28 cellular contexts compared by ENCODE assay signal in genomic region chr21:38148046-38148445, GRCh38.
DNase-seq lines count a peak whose midpoint lies in the region; ATAC-seq, FAIRE-seq and TF ChIP-seq lines count a peak whose summit lies in the region.
"Had no signal": no experiment of that assay in that cellular context is flagged by ENCODE, and none has a peak within 500 bp of the region (broad histone marks: within the 10 kb centered on the region; RNA-seq: fewer than 3 reads in every experiment).

No MANE protein-coding gene starts in this region.

- TF ChIP-seq POLR2A in A549 (IDR thresholded peaks at IDR 0.05; ENCODE audit: low read length) (no peak), vagina (IDR thresholded peaks at IDR 0.05) (no peak)

- no peaks in the 10 kb centered on the region for H3K36me3 ChIP-seq in vagina
- H3K36me3 ChIP-seq: BLaER1 treated with 17β-estradiol and CSF1 and Interleukin-3, amounts not matched to agents 10 nM and 100 nM; right atrium auricular region; tibial nerve had no signal

- no peaks in the 10 kb centered on the region for H3K27me3 ChIP-seq in vagina
- H3K27me3 ChIP-seq: BLaER1 treated with 17β-estradiol and CSF1 and Interleukin-3, amounts not matched to agents 10 nM and 100 nM; right atrium auricular region had no signal

- intact Hi-C loops in vagina (cut with DNase I) = no loop called here
- intact Hi-C loops in Calu3 (cut with micrococcal nuclease; ENCODE audit: unreplicated experiment) = no loop called here

- ATAC-seq in A549 = no peak
- ATAC-seq in GM21529 (IDR thresholded peaks at IDR 0.05; ENCODE audit: unreplicated experiment) = no peak

- H3K4me3 ChIP-seq in A549 (no peak overlapping the region), fibroblast of villous mesenchyme (ENCODE audit: low read depth, low read length) (no peak overlapping the region), vagina (no peak overlapping the region)
- H3K4me3 ChIP-seq: BLaER1 treated with 17β-estradiol and CSF1 and Interleukin-3, amounts not matched to agents 10 nM and 100 nM; right atrium auricular region; SK-N-MC; tibial nerve had no signal

- H3K4me3 Mint-ChIP-seq in Calu3 (ENCODE audit: low read depth, unreplicated experiment) = no peak overlapping the region
- H3K4me3 Mint-ChIP-seq: activated CD4-positive, alpha-beta memory T cell treated with anti-CD3 and anti-CD28 coated beads for 36 hours; activated naive CD4-positive, alpha-beta T cell treated with anti-CD3 and anti-CD28 coated beads for 36 hours; activated T-helper 1 cell treated with anti-CD3 and anti-CD28 coated beads, Interleukin-12 subunit alpha, Interleukin-12 subunit beta, Interleukin-2, Interleukin-4 antibody, amounts not matched to agents 30 ng/mL and 10 ng/mL and 1 ng/mL, durations not matched to agents 14 hours and 24 hours and 36 hours; brain; T-helper 1 cell treated with Interleukin-12 subunit alpha and Interleukin-12 subunit beta and Interleukin-4 antibody, amounts not matched to agents 30 μg/mL and 1 μg/mL, for 36 hours had no signal

- H3K27ac ChIP-seq in A549 = peak overlapping the region; percentile 36 to 56; a peak in 5 of 6 replicates
- no peak overlapping the region for H3K27ac ChIP-seq in vagina
- H3K27ac ChIP-seq: BLaER1 treated with 17β-estradiol and CSF1 and Interleukin-3, amounts not matched to agents 10 nM and 100 nM; right atrium auricular region; SK-N-MC; tibial nerve had no signal

- no peak for TF ChIP-seq RAD21 in A549 (conservative IDR thresholded peaks at IDR 0.05 in 1 of 2, IDR thresholded peaks at IDR 0.05 in 1 of 2)

- CTCF ChIA-PET in A549 (lab: Yijun Ruan, JAX) (interaction anchor here (0.8 to 2.8 kb wide), 3 partner anchors 22 to 207 kb away, joined by 3 to 8 read pairs (median 3); no protein-coding TSS in a partner anchor), Calu3 (lab: Charles Lee) (no interaction called here)

- TF ChIP-seq CTCF in A549 (IDR thresholded peaks at IDR 0.05) = no peak
- no peak for TF ChIP-seq CTCF in fibroblast of villous mesenchyme (IDR thresholded peaks at IDR 0.05; ENCODE audit: insufficient read depth, low read depth, low read length)
- no peak for TF ChIP-seq CTCF in vagina (IDR thresholded peaks at IDR 0.05)
- TF ChIP-seq CTCF in Calu3 (IDR thresholded peaks at IDR 0.05; ENCODE audit: unreplicated experiment) = no peak

- BruUV-seq in Calu3 (replicated peaks; lab: Mats Ljungman, UMichigan) = no TSS peak

- DNase-seq in A549 (ENCODE audit: low read depth in 1 of 2, low spot score in 1 of 2) = peak in 1 of 2 experiments; percentile 14
- peak; percentile 62 for DNase-seq in DMS 273 treated with DMSO at 0.1 percent for 48 hours (lab: John Stamatoyannopoulos, UW)
- DNase-seq in NCI-H446 (lab: John Stamatoyannopoulos, UW) = peak; percentile 33 to 67
- peak; percentile 39 for DNase-seq in fibroblast of villous mesenchyme (ENCODE audit: low read depth)
- DNase-seq in vagina (ENCODE audit: extremely low spot score in 2 of 2) = no peak
- no peak for DNase-seq in Calu3
- DNase-seq: activated CD4-positive, alpha-beta memory T cell treated with anti-CD3 and anti-CD28 coated beads for 36 hours; activated CD4-positive, CD25-positive, alpha-beta regulatory T cell treated with anti-CD3 and anti-CD28 coated beads, Interleukin-2, amount 50 U/mL, for 72 hours; activated CD8-positive, alpha-beta memory T cell treated with anti-CD3 and anti-CD28 coated beads, Interleukin-2, amount 50 U/mL, for 4 hours; activated naive CD4-positive, alpha-beta T cell treated with anti-CD3 and anti-CD28 coated beads for 36 hours; COR-L47; IMR-90; NCI-H1105 treated with DMSO at 0.1 percent for 48 hours; NCI-H2081 treated with DMSO at 0.1 percent for 48 hours; NCI-H510A treated with DMSO at 0.1 percent for 48 hours; RPMI8226; stimulated activated CD4-positive, alpha-beta T cell treated with anti-CD3 and anti-CD28 coated beads, Interleukin-2, amount 100 ng/mL, for 24 hours had no signal

- no peaks in the 10 kb centered on the region for H3K36me3 Mint-ChIP-seq in Calu3 (ENCODE audit: insufficient read depth, unreplicated experiment)
- H3K36me3 Mint-ChIP-seq: activated CD4-positive, alpha-beta memory T cell treated with anti-CD3 and anti-CD28 coated beads for 36 hours; brain had no signal

- no peak overlapping the region for H3K27ac Mint-ChIP-seq in Calu3 (ENCODE audit: unreplicated experiment)
- H3K27ac Mint-ChIP-seq: activated CD4-positive, alpha-beta memory T cell treated with anti-CD3 and anti-CD28 coated beads for 36 hours; activated naive CD4-positive, alpha-beta T cell treated with anti-CD3 and anti-CD28 coated beads for 36 hours; activated T-helper 1 cell treated with anti-CD3 and anti-CD28 coated beads, Interleukin-12 subunit alpha, Interleukin-12 subunit beta, Interleukin-2, Interleukin-4 antibody, amounts not matched to agents 30 ng/mL and 10 ng/mL and 1 ng/mL, durations not matched to agents 14 hours and 24 hours and 36 hours; brain; T-helper 1 cell treated with Interleukin-12 subunit alpha and Interleukin-12 subunit beta and Interleukin-4 antibody, amounts not matched to agents 30 μg/mL and 1 μg/mL, for 36 hours had no signal

- no peak for TF ChIP-seq EP300 in A549 (IDR thresholded peaks at IDR 0.05)

- H3K9me3 Mint-ChIP-seq in Calu3 (ENCODE audit: low read depth, unreplicated experiment) = peaks cover 2% of the 10 kb centered on the region

- H3K4me1 ChIP-seq in A549 (peaks cover 4% of the 10 kb centered on the region; the same call in 1 of the 3 replicates), vagina (no peaks in the 10 kb centered on the region)
- H3K4me1 ChIP-seq: BLaER1 treated with 17β-estradiol and CSF1 and Interleukin-3, amounts not matched to agents 10 nM and 100 nM; right atrium auricular region; tibial nerve had no signal

- WGBS in A549 (ENCODE audit: missing lambda C conversion rate) = 25% methylated on average over 1 of the region's 1 CpG

- POLR2A ChIA-PET in A549 (lab: Yijun Ruan, JAX) = no interaction called here

- H3K4me1 Mint-ChIP-seq in Calu3 (ENCODE audit: low read depth, unreplicated experiment) = no peaks in the 10 kb centered on the region
- H3K4me1 Mint-ChIP-seq: brain had no signal

- H3K9me3 ChIP-seq in A549 = peaks cover 25% of the 10 kb centered on the region
- no peaks in the 10 kb centered on the region for H3K9me3 ChIP-seq in vagina

- FAIRE-seq in A549 (lab: Jason Lieb, UNC) = no peak
- FAIRE-seq: GM12891, H1, TTC549 had no signal

- H3K4me2 ChIP-seq in A549 = no peak overlapping the region
- H3K4me2 ChIP-seq: BLaER1 treated with 17β-estradiol and CSF1 and Interleukin-3, amounts not matched to agents 10 nM and 100 nM had no signal

- H3K27me3 Mint-ChIP-seq in Calu3 (ENCODE audit: unreplicated experiment) = peaks cover 82% of the 10 kb centered on the region

TF ChIP-seq in A549, 52 proteins besides CTCF, POLR2A, EP300 and RAD21:
- TF ChIP-seq KDM1A (IDR thresholded peaks at IDR 0.05; ENCODE audit: low read depth) = no peak
- no peak for TF ChIP-seq MYC (IDR thresholded peaks at IDR 0.05; ENCODE audit: borderline replicate concordance, low read length)
- no peak for TF ChIP-seq CBX8 (IDR thresholded peaks at IDR 0.05)
- no peak for TF ChIP-seq TFCP2L1 (CRISPR knock-in tag; IDR thresholded peaks at IDR 0.05)
- TF ChIP-seq HDAC2 (IDR thresholded peaks at IDR 0.05) = no peak
- no peak for TF ChIP-seq HEYL (CRISPR knock-in tag; IDR thresholded peaks at IDR 0.05)
- TF ChIP-seq MAZ (IDR thresholded peaks at IDR 0.05; ENCODE audit: borderline replicate concordance, low read depth, low read length) = no peak
- TF ChIP-seq POLR2AphosphoS2 (conservative IDR thresholded peaks at IDR 0.05; ENCODE audit: low read length) = no peak
- TF ChIP-seq NFE2L2 (conservative IDR thresholded peaks at IDR 0.05; ENCODE audit: low read length) = no peak
- TF ChIP-seq PBX3 (IDR thresholded peaks at IDR 0.05) = no peak
- TF ChIP-seq ZSCAN20 (CRISPR knock-in tag; IDR thresholded peaks at IDR 0.05) = no peak
TF ChIP-seq in A549: peak in this region for 0.

Comparison
In these comparisons a context has a peak if more than half of its experiments do, and no peak if none do; other contexts are left out.
1. DNase-seq: peak in DMS 273 treated with DMSO at 0.1 percent for 48 hours (single experiment), NCI-H446 (2 of 2) and fibroblast of villous mesenchyme (single experiment); none in vagina (0 of 2) and Calu3 (single experiment).